ENCODE assay signal across 15 cellular contexts in the genomic region with DNA sequence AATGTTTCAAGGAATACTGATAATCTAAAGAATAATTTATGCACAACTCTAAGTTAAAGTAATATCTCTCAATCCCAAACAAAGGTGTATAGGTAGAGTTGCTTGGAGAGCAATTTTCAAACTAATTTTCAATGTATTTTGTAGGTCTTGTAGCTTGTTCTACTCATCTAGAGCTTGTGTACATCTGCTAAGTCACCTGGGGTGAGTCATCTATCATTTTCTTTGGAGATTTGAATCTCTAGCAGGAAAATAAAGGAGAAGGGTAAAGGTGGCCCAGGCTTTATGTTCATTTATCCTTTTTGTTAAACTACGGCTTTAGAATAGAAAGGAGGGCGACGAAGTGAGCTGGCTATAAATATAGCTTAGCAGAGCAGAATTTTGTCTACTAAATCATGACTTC.
DNase-seq lines count a peak whose midpoint lies in the region; ATAC-seq and TF ChIP-seq lines count a peak whose summit lies in the region.
"Had no signal": no experiment of that assay in that cellular context is flagged by ENCODE, and none has a peak within 500 bp of the region (broad histone marks: within the 10 kb centered on the region; RNA-seq: fewer than 3 reads in every experiment).

No MANE protein-coding gene starts in this region.

- H3K9me3 ChIP-seq in PC-3 (ENCODE audit: low read length) (no peaks in the 10 kb centered on the region), ascending aorta (no peaks in the 10 kb centered on the region)
- H3K9me3 ChIP-seq: BLaER1 had no signal

- peak; percentile 3 for DNase-seq in DMS53 (lab: John Stamatoyannopoulos, UW)
- DNase-seq in DMS53 treated with DMSO at 0.1 percent for 48 hours (lab: John Stamatoyannopoulos, UW; ENCODE audit: unreplicated experiment) = no peak
- peak; percentile 69 for DNase-seq in PC-3
- DNase-seq in endothelial cell (ENCODE audit: low spot score) = no peak
- DNase-seq in HK-2 (ENCODE audit: unreplicated experiment) = no peak
- no peak for DNase-seq in ascending aorta (ENCODE audit: low spot score in 2 of 2)
- no peak for DNase-seq in NCI-H187 treated with DMSO at 0.1 percent for 48 hours (lab: John Stamatoyannopoulos, UW)
- no peak for DNase-seq in activated gamma-delta T cell (lab: John Stamatoyannopoulos, UW)
- DNase-seq: CD8-positive, alpha-beta memory T cell; DMS79; GM23248; H7 had no signal

- no peaks in the 10 kb centered on the region for H3K9me3 Mint-ChIP-seq in endothelial cell (ENCODE audit: unreplicated experiment)
- H3K9me3 Mint-ChIP-seq: CD8-positive, alpha-beta memory T cell had no signal

- intact Hi-C loops in PC-3 (cut with micrococcal nuclease) (no loop called here), ascending aorta (cut with DNase I) (no loop called here)

- H3K9me2 ChIP-seq in PC-3 (replicated peaks; ENCODE audit: low read length) = no peaks in the 10 kb centered on the region

- POLR2A ChIA-PET in PC-3 (lab: Charles Lee; ENCODE audit: unreplicated experiment) = no interaction called here

- H3K27ac Mint-ChIP-seq in endothelial cell (ENCODE audit: unreplicated experiment) = peak overlapping the region; percentile 9
- H3K27ac Mint-ChIP-seq: CD8-positive, alpha-beta memory T cell had no signal

- H3K4me3 ChIP-seq in PC-3 (ENCODE audit: low read length) (no peak overlapping the region), ascending aorta (no peak overlapping the region)
- H3K4me3 ChIP-seq: BLaER1, GM12878, GM23248 had no signal

- H3K27me3 Mint-ChIP-seq in endothelial cell (ENCODE audit: unreplicated experiment) = no peaks in the 10 kb centered on the region

- no peak overlapping the region for H3K9ac ChIP-seq in PC-3 (ENCODE audit: low read length)
- H3K9ac ChIP-seq: BLaER1, GM23248 had no signal

- H3K4me1 ChIP-seq in PC-3 (ENCODE audit: insufficient read depth, low read length) (peaks cover 20% of the 10 kb centered on the region), ascending aorta (no peaks in the 10 kb centered on the region)

- no peaks in the 10 kb centered on the region for H4K20me1 ChIP-seq in PC-3 (ENCODE audit: low read length)
- H4K20me1 ChIP-seq: BLaER1 had no signal

- H3K36me3 Mint-ChIP-seq in endothelial cell (ENCODE audit: low read depth, unreplicated experiment) = no peaks in the 10 kb centered on the region
- H3K36me3 Mint-ChIP-seq: CD8-positive, alpha-beta memory T cell had no signal

- CTCF ChIA-PET in PC-3 (lab: Charles Lee) = no interaction called here

- H3K79me2 ChIP-seq in PC-3 (ENCODE audit: low read length) = no peaks in the 10 kb centered on the region

- peak; percentile 81 for ATAC-seq in PC-3
- ATAC-seq: GM12878 had no signal

- H3K27me3 ChIP-seq in PC-3 (ENCODE audit: low read length) = no peaks in the 10 kb centered on the region
- H3K27me3 ChIP-seq in ascending aorta = no peaks in the 10 kb centered on the region
- H3K27me3 ChIP-seq: BLaER1 had no signal

- H3K36me3 ChIP-seq in PC-3 (ENCODE audit: low read depth, low read length) = no peaks in the 10 kb centered on the region
- H3K36me3 ChIP-seq in ascending aorta = no peaks in the 10 kb centered on the region
- H3K36me3 ChIP-seq: BLaER1 had no signal

- H3K27ac ChIP-seq in PC-3 (ENCODE audit: low read length) (no peak overlapping the region), ascending aorta (no peak overlapping the region)
- H3K27ac ChIP-seq: 22Rv1, GM23248 had no signal

- H2AFZ ChIP-seq in PC-3 (ENCODE audit: low read length) = no peak overlapping the region
- H2AFZ ChIP-seq: GM23248 had no signal

- 0 out of 2 replicates have a peak overlapping the region, but pooled peaks have one; percentile 15 for H3K4me2 ChIP-seq in PC-3 (ENCODE audit: low read length)

- no TSS peak for BruUV-seq in PC-3 (replicated peaks; lab: Mats Ljungman, UMichigan)

- H3F3A ChIP-seq in PC-3 (ENCODE audit: low read length, unreplicated experiment) = no peaks in the 10 kb centered on the region

- no peak for TF ChIP-seq CTCF in PC-3 (conservative IDR thresholded peaks at IDR 0.05; ENCODE audit: low read depth, low read length)
- TF ChIP-seq CTCF in endothelial cell (IDR thresholded peaks at IDR 0.05; ENCODE audit: unreplicated experiment) = no peak
- TF ChIP-seq CTCF in ascending aorta (IDR thresholded peaks at IDR 0.05) = no peak

- H3K4me1 Mint-ChIP-seq in endothelial cell (ENCODE audit: unreplicated experiment) = peaks cover 12% of the 10 kb centered on the region

- no peak overlapping the region for H3K4me3 Mint-ChIP-seq in endothelial cell (ENCODE audit: unreplicated experiment)
- H3K4me3 Mint-ChIP-seq: CD8-positive, alpha-beta memory T cell had no signal

Comparison
In these comparisons a context has a peak if more than half of its experiments do, and no peak if none do; other contexts are left out.
1. DNase-seq: peak in DMS53 (single experiment) and PC-3 (single experiment); none in DMS53 treated with DMSO at 0.1 percent for 48 hours (single experiment), endothelial cell (single experiment), HK-2 (single experiment), ascending aorta (0 of 2), NCI-H187 treated with DMSO at 0.1 percent for 48 hours (single experiment) and activated gamma-delta T cell (single experiment).